In genomic region chr9:121690766-121691165, GRCh38 we compare ENCODE assay signal across 18 cellular contexts. TPM values are rescaled to one million over a fixed set of nuclear protein-coding genes. Genes with fewer than 3 reads are reported as not detected.
DNase-seq lines count a peak whose midpoint lies in the region; ATAC-seq and TF ChIP-seq lines count a peak whose summit lies in the region.
"Had no signal": no experiment of that assay in that cellular context is flagged by ENCODE, and none has a peak within 500 bp of the region (broad histone marks: within the 10 kb centered on the region; RNA-seq: fewer than 3 reads in every experiment).

No MANE protein-coding gene starts in this region.

- TF ChIP-seq CTCF in right atrium auricular region (IDR thresholded peaks at IDR 0.05) (no peak), hepatocyte (IDR thresholded peaks at IDR 0.05; ENCODE audit: poor library complexity) (no peak), sigmoid colon (IDR thresholded peaks at IDR 0.05) (no peak)

- DNase-seq in right atrium auricular region (ENCODE audit: low spot score) (no peak), right cardiac atrium (no peak), hepatocyte (ENCODE audit: low spot score) (no peak), sigmoid colon (no peak), NCI-H1436 treated with DMSO at 0.1 percent for 48 hours (lab: John Stamatoyannopoulos, UW) (no peak), nucleus accumbens (lab: John Stamatoyannopoulos, UW) (no peak), SIG-M5 (lab: John Stamatoyannopoulos, UW) (no peak)
- no peak for DNase-seq in NK-92 treated with Interleukin-12 subunit alpha and Interleukin-12 subunit beta, amount 100 ng/mL, for 24 hours (lab: John Stamatoyannopoulos, UW)
- DNase-seq: CD8-positive, alpha-beta T cell; DMS79 treated with DMSO at 0.1 percent for 48 hours; KBM-7; NCI-H1436; NCI-H2081; NCI-H510A; NCI-H774 had no signal

- no peak for TF ChIP-seq POLR2A in sigmoid colon (IDR thresholded peaks at IDR 0.05)

- intact Hi-C loops in right cardiac atrium (cut with DNase I): loop anchor here in 2 of 4 donors (5.0 to 10.0 kb wide), 2 partner anchors 84 to 302 kb away; no protein-coding TSS in a partner anchor
- intact Hi-C loops in sigmoid colon (cut with DNase I): loop anchor here (10.0 kb wide), 1 partner anchor 204 kb away; no protein-coding TSS in a partner anchor

- H4K20me1 ChIP-seq in hepatocyte (ENCODE audit: insufficient read depth, poor library complexity, severe bottlenecking): peaks cover 9% of the 10 kb centered on the region

- H3K9me3 ChIP-seq in right atrium auricular region (no peaks in the 10 kb centered on the region), right cardiac atrium (ENCODE audit: control insufficient read depth, low read length) (no peaks in the 10 kb centered on the region), hepatocyte (ENCODE audit: low read depth) (no peaks in the 10 kb centered on the region), sigmoid colon (no peaks in the 10 kb centered on the region)
- H3K9me3 ChIP-seq: BLaER1 had no signal

- H3K4me1 ChIP-seq in right atrium auricular region (peaks cover 0 to 61% of the 10 kb centered on the region in 2 donors), right cardiac atrium (ENCODE audit: control insufficient read depth, insufficient read depth, low read length) (peaks cover 7% of the 10 kb centered on the region), hepatocyte (ENCODE audit: insufficient read depth) (peaks cover 18% of the 10 kb centered on the region), sigmoid colon (peaks cover 0 to 57% (median 44%) of the 10 kb centered on the region in 4 donors)

- peak overlapping the region; percentile 58 to 74 for H3K27ac ChIP-seq in right atrium auricular region
- H3K27ac ChIP-seq in right cardiac atrium (ENCODE audit: low read length): no peak overlapping the region
- H3K27ac ChIP-seq in hepatocyte: peak overlapping the region; percentile 79
- H3K27ac ChIP-seq in sigmoid colon: peak overlapping the region in 3 of 4 donors; percentile 65 to 78 (median 77)
- H3K27ac ChIP-seq: BLaER1, PC-9 had no signal

- H3K79me2 ChIP-seq in hepatocyte: peaks cover 10% of the 10 kb centered on the region

- no peaks in the 10 kb centered on the region for H3K9me2 ChIP-seq in hepatocyte (replicated peaks; ENCODE audit: insufficient read depth)

- no peak for ATAC-seq in right cardiac atrium
- ATAC-seq: CD8-positive, alpha-beta T cell; HCT116 had no signal

- H3K36me3 ChIP-seq in right atrium auricular region (no peaks in the 10 kb centered on the region), hepatocyte (replicated peaks; ENCODE audit: insufficient read depth, low read depth) (no peaks in the 10 kb centered on the region), sigmoid colon (no peaks in the 10 kb centered on the region)
- H3K36me3 ChIP-seq: BLaER1 had no signal

- H3K27me3 ChIP-seq in right atrium auricular region (no peaks in the 10 kb centered on the region), right cardiac atrium (ENCODE audit: control insufficient read depth, insufficient read depth) (no peaks in the 10 kb centered on the region), hepatocyte (no peaks in the 10 kb centered on the region), sigmoid colon (no peaks in the 10 kb centered on the region)
- H3K27me3 ChIP-seq: BLaER1 had no signal

- no peak overlapping the region for H2AFZ ChIP-seq in hepatocyte
- H2AFZ ChIP-seq: PC-9 had no signal

- H3K4me3 ChIP-seq in right atrium auricular region (no peak overlapping the region), right cardiac atrium (ENCODE audit: low read length) (no peak overlapping the region), hepatocyte (no peak overlapping the region), sigmoid colon (no peak overlapping the region)
- H3K4me3 ChIP-seq: BLaER1, PC-9 had no signal

- 96% methylated on average over 1 of the region's 1 CpG for WGBS in right cardiac atrium
- WGBS in hepatocyte (ENCODE audit: low lambda C conversion rate, missing lambda C conversion rate): 90% methylated on average over 1 of the region's 1 CpG
- 96 to 100% methylated on average over 1 of the region's 1 CpG for WGBS in sigmoid colon, 2 donors

- no peak overlapping the region for H3K4me2 ChIP-seq in hepatocyte
- H3K4me2 ChIP-seq: BLaER1, PC-9 had no signal

- no peak for TF ChIP-seq EP300 in sigmoid colon (IDR thresholded peaks at IDR 0.05)

RNA-seq across cellular contexts. Expression of gene DAB2IP, which starts 39.3 kb away (rescaled TPM):
- total RNA-seq in right atrium auricular region (10 to 100 TPM; 38.0 to 47.0 TPM), right cardiac atrium (10 to 100 TPM; 41.7 to 55.0 (median 42.7) TPM), hepatocyte (23.6 and 31.0 TPM in 2 replicates), sigmoid colon (10 to 100 TPM; 20.1 to 50.7 (median 39.9) TPM)
- polyA plus RNA-seq in right cardiac atrium (25.5 TPM), hepatocyte (11.1 and 11.6 TPM in 2 replicates), sigmoid colon (10 to 100 TPM; 25.8 to 52.4 (median 34.7) TPM)
